ENCODE assay signal across 21 cellular contexts in the genomic region with DNA sequence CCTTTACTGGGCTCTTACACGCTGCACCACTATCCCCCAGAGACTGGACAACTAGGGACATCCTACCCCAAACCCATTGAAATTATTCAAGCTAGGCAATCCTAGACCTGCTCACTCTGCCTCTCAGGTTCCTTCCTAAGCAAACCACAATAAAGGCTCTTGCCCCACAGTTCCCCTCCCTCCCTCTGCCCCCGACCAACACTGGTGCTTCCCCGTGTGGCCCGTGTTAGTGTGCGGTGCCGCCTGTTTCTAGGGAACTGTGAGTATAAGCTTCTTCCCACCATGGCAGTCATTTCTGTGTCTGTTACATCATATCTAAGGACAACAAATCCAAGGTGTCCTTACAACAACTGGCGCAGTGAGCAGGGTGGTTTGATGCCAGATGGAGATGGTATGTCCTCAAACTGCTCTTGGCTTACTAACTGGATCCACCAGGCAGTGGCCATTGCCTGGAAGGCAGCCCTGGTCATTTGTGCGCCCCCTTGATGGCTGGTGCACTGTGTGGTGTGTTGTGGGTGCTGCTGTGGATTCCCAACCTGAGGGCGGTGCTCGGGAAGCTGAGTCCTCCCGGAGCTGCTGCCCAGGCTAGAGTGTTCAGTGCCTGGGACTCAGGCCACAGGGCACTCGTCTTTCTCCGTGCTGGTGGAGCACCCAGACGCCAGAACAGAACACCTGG. TPM values are rescaled to one million over a fixed set of nuclear protein-coding genes. Genes with fewer than 3 reads are reported as not detected.
DNase-seq lines count a peak whose midpoint lies in the region; ATAC-seq lines count a peak whose summit lies in the region.
"Had no signal": no experiment of that assay in that cellular context is flagged by ENCODE, and none has a peak within 500 bp of the region (broad histone marks: within the 10 kb centered on the region; RNA-seq: fewer than 3 reads in every experiment).

No MANE protein-coding gene starts in this region.

- H3K4me3 Mint-ChIP-seq in activated CD4-positive, alpha-beta T cell treated with anti-CD3 and anti-CD28 coated beads for 36 hours, result no peak overlapping the region
- H3K4me3 Mint-ChIP-seq in activated CD4-positive, alpha-beta T cell treated with anti-CD3 and anti-CD28 coated beads, Interleukin-2, amount 10 ng/mL, durations not matched to agents 7 days and 5 days, result no peak overlapping the region
- no peak overlapping the region for H3K4me3 Mint-ChIP-seq in activated naive CD8-positive, alpha-beta T cell treated with anti-CD3 and anti-CD28 coated beads for 36 hours
- H3K4me3 Mint-ChIP-seq in naive thymus-derived CD4-positive, alpha-beta T cell, result no peak overlapping the region

- H3K36me3 ChIP-seq in naive thymus-derived CD4-positive, alpha-beta T cell (ENCODE audit: control insufficient read depth in 2 of 3, insufficient read depth in 3 of 3, low read length in 3 of 3), result peaks cover 0 to 4% (median 0%) of the 10 kb centered on the region in 3 experiments
- H3K36me3 ChIP-seq: SJCRH30 had no signal

- no peaks in the 10 kb centered on the region for H3K9me3 ChIP-seq in naive thymus-derived CD4-positive, alpha-beta T cell (ENCODE audit: control insufficient read depth in 2 of 3, low read length in 3 of 3)
- H3K9me3 ChIP-seq: Caco-2, SJCRH30, upper lobe of left lung had no signal

- peaks cover 17% of the 10 kb centered on the region for H3K4me1 Mint-ChIP-seq in activated CD4-positive, alpha-beta T cell treated with anti-CD3 and anti-CD28 coated beads for 36 hours
- peaks cover 49% of the 10 kb centered on the region for H3K4me1 Mint-ChIP-seq in activated CD4-positive, alpha-beta T cell treated with anti-CD3 and anti-CD28 coated beads, Interleukin-2, amount 10 ng/mL, durations not matched to agents 7 days and 5 days
- H3K4me1 Mint-ChIP-seq in activated naive CD8-positive, alpha-beta T cell treated with anti-CD3 and anti-CD28 coated beads for 36 hours, result peaks cover 21% of the 10 kb centered on the region
- H3K4me1 Mint-ChIP-seq in naive thymus-derived CD4-positive, alpha-beta T cell, result peaks cover 0 to 49% (median 21%) of the 10 kb centered on the region in 7 donors

- no peaks in the 10 kb centered on the region for H3K27me3 Mint-ChIP-seq in activated CD4-positive, alpha-beta T cell treated with anti-CD3 and anti-CD28 coated beads for 36 hours
- no peaks in the 10 kb centered on the region for H3K27me3 Mint-ChIP-seq in activated CD4-positive, alpha-beta T cell treated with anti-CD3 and anti-CD28 coated beads, Interleukin-2, amount 10 ng/mL, durations not matched to agents 7 days and 5 days
- no peaks in the 10 kb centered on the region for H3K27me3 Mint-ChIP-seq in activated naive CD8-positive, alpha-beta T cell treated with anti-CD3 and anti-CD28 coated beads for 36 hours
- no peaks in the 10 kb centered on the region for H3K27me3 Mint-ChIP-seq in naive thymus-derived CD4-positive, alpha-beta T cell

- H3K27ac Mint-ChIP-seq in activated CD4-positive, alpha-beta T cell treated with anti-CD3 and anti-CD28 coated beads for 36 hours, result no peak overlapping the region
- H3K27ac Mint-ChIP-seq in activated CD4-positive, alpha-beta T cell treated with anti-CD3 and anti-CD28 coated beads, Interleukin-2, amount 10 ng/mL, durations not matched to agents 7 days and 5 days, result no peak overlapping the region
- H3K27ac Mint-ChIP-seq in activated naive CD8-positive, alpha-beta T cell treated with anti-CD3 and anti-CD28 coated beads for 36 hours, result no peak overlapping the region
- H3K27ac Mint-ChIP-seq in naive thymus-derived CD4-positive, alpha-beta T cell, result peak overlapping the region in 2 of 9 donors; percentile 29 to 41

- peaks cover 2% of the 10 kb centered on the region for H3K9me3 Mint-ChIP-seq in activated CD4-positive, alpha-beta T cell treated with anti-CD3 and anti-CD28 coated beads for 36 hours (ENCODE audit: low read depth)
- H3K9me3 Mint-ChIP-seq in activated CD4-positive, alpha-beta T cell treated with anti-CD3 and anti-CD28 coated beads, Interleukin-2, amount 10 ng/mL, durations not matched to agents 7 days and 5 days, result no peaks in the 10 kb centered on the region
- H3K9me3 Mint-ChIP-seq in activated naive CD8-positive, alpha-beta T cell treated with anti-CD3 and anti-CD28 coated beads for 36 hours, result peaks cover 3% of the 10 kb centered on the region
- peaks cover 0 to 4% (median 0%) of the 10 kb centered on the region in 11 donors for H3K9me3 Mint-ChIP-seq in naive thymus-derived CD4-positive, alpha-beta T cell

- peak; percentile 51 for DNase-seq in activated CD4-positive, alpha-beta T cell treated with anti-CD3 and anti-CD28 coated beads for 36 hours
- DNase-seq in activated CD4-positive, alpha-beta T cell treated with anti-CD3 and anti-CD28 coated beads, Interleukin-2, amount 10 ng/mL, durations not matched to agents 7 days and 5 days, result no peak
- DNase-seq in CD1c-positive myeloid dendritic cell (ENCODE audit: extremely low spot score) (peak; percentile 58), cortex of kidney (lab: John Stamatoyannopoulos, UW) (no peak)
- peak; percentile 42 for DNase-seq in activated naive CD8-positive, alpha-beta T cell treated with anti-CD3 and anti-CD28 coated beads for 36 hours
- no peak for DNase-seq in naive thymus-derived CD4-positive, alpha-beta T cell
- DNase-seq: 8988T; activated CD8-positive, alpha-beta memory T cell treated with anti-CD3 and anti-CD28 coated beads, Interleukin-2, amount 50 U/mL, for 4 hours; foreskin fibroblast; NCI-H1417; NCI-H510A treated with DMSO at 0.1 percent for 48 hours; NK-92 treated with Interleukin-12 subunit alpha and Interleukin-12 subunit beta, amount 100 ng/mL, for 24 hours; occipital lobe; SJCRH30; stimulated activated CD4-positive, alpha-beta T cell treated with anti-CD3 and anti-CD28 coated beads, Interleukin-12 subunit alpha, Interleukin-12 subunit beta, amount 100 ng/mL, for 4 hours; T-helper 1 cell had no signal

- CTCF ChIA-PET in activated CD4-positive, alpha-beta T cell treated with anti-CD3 and anti-CD28 coated beads for 36 hours (lab: Charles Lee), result interaction anchor here (0.7 to 4.5 kb wide), 15 partner anchors 8 to 210 kb away, joined by 3 to 20 read pairs (median 7); no protein-coding TSS in a partner anchor
- CTCF ChIA-PET in activated CD4-positive, alpha-beta T cell treated with anti-CD3 and anti-CD28 coated beads, Interleukin-2, amount 10 ng/mL, durations not matched to agents 7 days and 5 days (lab: Charles Lee), result interaction anchor here (0.8 to 3.0 kb wide), 6 partner anchors 10 to 206 kb away, joined by 3 to 14 read pairs (median 5); no protein-coding TSS in a partner anchor
- CTCF ChIA-PET in naive thymus-derived CD4-positive, alpha-beta T cell (lab: Charles Lee), result interaction anchor here (0.9 to 3.1 kb wide), 5 partner anchors 11 to 133 kb away, joined by 3 to 25 read pairs (median 13); no protein-coding TSS in a partner anchor

- POLR2A ChIA-PET in activated CD4-positive, alpha-beta T cell treated with anti-CD3 and anti-CD28 coated beads for 36 hours (lab: Charles Lee), result no interaction called here
- POLR2A ChIA-PET in activated CD4-positive, alpha-beta T cell treated with anti-CD3 and anti-CD28 coated beads, Interleukin-2, amount 10 ng/mL, durations not matched to agents 7 days and 5 days (lab: Charles Lee), result no interaction called here
- POLR2A ChIA-PET in naive thymus-derived CD4-positive, alpha-beta T cell (lab: Charles Lee), result no interaction called here

- intact Hi-C loops in activated CD4-positive, alpha-beta T cell treated with anti-CD3 and anti-CD28 coated beads for 36 hours (cut with DNase I, micrococcal nuclease), result loop anchor here in 1 of 2 experiments (2.0 to 10.0 kb wide), 4 partner anchors 17 to 275 kb away; partner anchors contain the start of genes PFN3, SLC34A1 and TMED9
- intact Hi-C loops in naive thymus-derived CD4-positive, alpha-beta T cell (cut with micrococcal nuclease), result loop anchor here (2.0 to 10.0 kb wide), 2 partner anchors 71 to 675 kb away; partner anchors contain the start of gene TSPAN17 (in 1 of the 2)

- no peak overlapping the region for H3K4me3 ChIP-seq in naive thymus-derived CD4-positive, alpha-beta T cell (ENCODE audit: low read length)
- H3K4me3 ChIP-seq: SJCRH30, upper lobe of left lung had no signal

- no peaks in the 10 kb centered on the region for H3K27me3 ChIP-seq in naive thymus-derived CD4-positive, alpha-beta T cell (ENCODE audit: control insufficient read depth in 2 of 2, insufficient read depth in 2 of 2, low read length in 2 of 2)
- H3K27me3 ChIP-seq: SJCRH30, upper lobe of left lung had no signal

- no peaks in the 10 kb centered on the region for H3K4me1 ChIP-seq in naive thymus-derived CD4-positive, alpha-beta T cell (ENCODE audit: control insufficient read depth in 2 of 2, insufficient read depth in 2 of 2, low read length in 2 of 2)
- H3K4me1 ChIP-seq: SJCRH30 had no signal

- no peak overlapping the region for H3K27ac ChIP-seq in naive thymus-derived CD4-positive, alpha-beta T cell (ENCODE audit: low read depth, low read length)
- H3K27ac ChIP-seq: SJCRH30, upper lobe of left lung had no signal

- peaks cover 10% of the 10 kb centered on the region for H3K36me3 Mint-ChIP-seq in activated CD4-positive, alpha-beta T cell treated with anti-CD3 and anti-CD28 coated beads for 36 hours (ENCODE audit: low read depth)
- peaks cover 27% of the 10 kb centered on the region for H3K36me3 Mint-ChIP-seq in activated CD4-positive, alpha-beta T cell treated with anti-CD3 and anti-CD28 coated beads, Interleukin-2, amount 10 ng/mL, durations not matched to agents 7 days and 5 days (ENCODE audit: low read depth)
- peaks cover 8% of the 10 kb centered on the region for H3K36me3 Mint-ChIP-seq in activated naive CD8-positive, alpha-beta T cell treated with anti-CD3 and anti-CD28 coated beads for 36 hours
- H3K36me3 Mint-ChIP-seq in naive thymus-derived CD4-positive, alpha-beta T cell, result peaks cover 0 to 29% (median 10%) of the 10 kb centered on the region in 5 donors

- peak; percentile 53 for ATAC-seq in activated CD4-positive, alpha-beta T cell treated with anti-CD3 and anti-CD28 coated beads for 36 hours
- peak; percentile 64 for ATAC-seq in naive thymus-derived CD4-positive, alpha-beta T cell
- ATAC-seq in HG02885 (IDR thresholded peaks at IDR 0.05; ENCODE audit: poor library complexity, unreplicated experiment) (no peak), HG02642 (IDR thresholded peaks at IDR 0.05; ENCODE audit: poor library complexity, unreplicated experiment) (no peak)
- ATAC-seq: Panc1 had no signal

RNA-seq across cellular contexts. Expression of gene MXD3, which starts 8.4 kb away (rescaled TPM):
- 10 to 100 TPM; 21.3 to 27.2 TPM for total RNA-seq in activated CD4-positive, alpha-beta T cell treated with anti-CD3 and anti-CD28 coated beads for 36 hours
- 100 to 1,000 TPM; 107 to 109 TPM for total RNA-seq in activated CD4-positive, alpha-beta T cell treated with anti-CD3 and anti-CD28 coated beads, Interleukin-2, amount 10 ng/mL, durations not matched to agents 7 days and 5 days
- 10 to 100 TPM; 14.7 to 17.3 TPM for total RNA-seq in activated naive CD8-positive, alpha-beta T cell treated with anti-CD3 and anti-CD28 coated beads for 36 hours
- total RNA-seq in naive thymus-derived CD4-positive, alpha-beta T cell, result 10 to 100 TPM in 4 of 5 experiments, 1 to 10 TPM in 1; 8.8 to 39.8 (median 18.3) TPM
- under 1 TPM; 0.63 to 0.75 TPM for polyA plus RNA-seq in naive thymus-derived CD4-positive, alpha-beta T cell

RNA-seq across cellular contexts. Expression of gene PRELID1, which starts 16.5 kb away (rescaled TPM):
- 100 to 1,000 TPM; 266 to 362 TPM for total RNA-seq in activated CD4-positive, alpha-beta T cell treated with anti-CD3 and anti-CD28 coated beads for 36 hours
- 100 to 1,000 TPM; 142 to 152 TPM for total RNA-seq in activated CD4-positive, alpha-beta T cell treated with anti-CD3 and anti-CD28 coated beads, Interleukin-2, amount 10 ng/mL, durations not matched to agents 7 days and 5 days
- total RNA-seq in activated naive CD8-positive, alpha-beta T cell treated with anti-CD3 and anti-CD28 coated beads for 36 hours, result 100 to 1,000 TPM; 311 to 315 TPM
- 100 to 1,000 TPM in 1 of 5 experiments, 10 to 100 TPM in 4; 49.0 to 172 (median 57.2) TPM for total RNA-seq in naive thymus-derived CD4-positive, alpha-beta T cell
- polyA plus RNA-seq in naive thymus-derived CD4-positive, alpha-beta T cell, result 100 to 1,000 TPM; 155 to 177 TPM

RNA-seq across cellular contexts. Expression of gene RAB24, which starts 16.5 kb away (rescaled TPM):
- total RNA-seq in activated CD4-positive, alpha-beta T cell treated with anti-CD3 and anti-CD28 coated beads for 36 hours, result 10 to 100 TPM; 10.9 to 21.0 TPM
- 10 to 100 TPM; 28.3 to 34.4 TPM for total RNA-seq in activated CD4-positive, alpha-beta T cell treated with anti-CD3 and anti-CD28 coated beads, Interleukin-2, amount 10 ng/mL, durations not matched to agents 7 days and 5 days
- 10 to 100 TPM; 26.8 to 29.9 TPM for total RNA-seq in activated naive CD8-positive, alpha-beta T cell treated with anti-CD3 and anti-CD28 coated beads for 36 hours
- total RNA-seq in naive thymus-derived CD4-positive, alpha-beta T cell, result 10 to 100 TPM; 18.0 to 47.5 (median 24.3) TPM
- 10 to 100 TPM; 14.9 to 17.1 TPM for polyA plus RNA-seq in naive thymus-derived CD4-positive, alpha-beta T cell

RNA-seq across cellular contexts. Expression of gene LMAN2, which starts 31.4 kb away (rescaled TPM):
- 10 to 100 TPM; 74.5 to 92.1 TPM for total RNA-seq in activated CD4-positive, alpha-beta T cell treated with anti-CD3 and anti-CD28 coated beads for 36 hours
- total RNA-seq in activated CD4-positive, alpha-beta T cell treated with anti-CD3 and anti-CD28 coated beads, Interleukin-2, amount 10 ng/mL, durations not matched to agents 7 days and 5 days, result 100 to 1,000 TPM; 123 to 132 TPM
- total RNA-seq in activated naive CD8-positive, alpha-beta T cell treated with anti-CD3 and anti-CD28 coated beads for 36 hours, result 10 to 100 TPM; 91.5 to 92.1 TPM
- total RNA-seq in naive thymus-derived CD4-positive, alpha-beta T cell, result 100 to 1,000 TPM in 2 of 5 experiments, 10 to 100 TPM in 3; 71.8 to 144 (median 99.7) TPM
- 100 to 1,000 TPM; 194 to 202 TPM for polyA plus RNA-seq in naive thymus-derived CD4-positive, alpha-beta T cell

RNA-seq across cellular contexts. Expression of gene RGS14, which starts 37.7 kb away (rescaled TPM):
- total RNA-seq in activated CD4-positive, alpha-beta T cell treated with anti-CD3 and anti-CD28 coated beads for 36 hours, result 10 to 100 TPM; 43.8 to 62.0 TPM
- total RNA-seq in activated CD4-positive, alpha-beta T cell treated with anti-CD3 and anti-CD28 coated beads, Interleukin-2, amount 10 ng/mL, durations not matched to agents 7 days and 5 days, result 100 to 1,000 TPM; 124 to 132 TPM
- total RNA-seq in activated naive CD8-positive, alpha-beta T cell treated with anti-CD3 and anti-CD28 coated beads for 36 hours, result 10 to 100 TPM; 38.9 to 41.2 TPM
- total RNA-seq in naive thymus-derived CD4-positive, alpha-beta T cell, result 100 to 1,000 TPM in 3 of 5 experiments, 10 to 100 TPM in 2; 68.4 to 196 (median 112) TPM
- 100 to 1,000 TPM in 1 of 2 donors, 10 to 100 TPM in 1; 32.9 to 100 TPM for polyA plus RNA-seq in naive thymus-derived CD4-positive, alpha-beta T cell

Comparison
In these comparisons a context has a peak if more than half of its experiments do, and no peak if none do; other contexts are left out.
1. DNase-seq: peak in activated CD4-positive, alpha-beta T cell treated with anti-CD3 and anti-CD28 coated beads for 36 hours (single experiment), CD1c-positive myeloid dendritic cell (single experiment) and activated naive CD8-positive, alpha-beta T cell treated with anti-CD3 and anti-CD28 coated beads for 36 hours (single experiment); none in activated CD4-positive, alpha-beta T cell treated with anti-CD3 and anti-CD28 coated beads, Interleukin-2, amount 10 ng/mL, durations not matched to agents 7 days and 5 days (single experiment), naive thymus-derived CD4-positive, alpha-beta T cell (0 of 9) and cortex of kidney (single experiment).
2. ATAC-seq: peak in activated CD4-positive, alpha-beta T cell treated with anti-CD3 and anti-CD28 coated beads for 36 hours (single experiment) and naive thymus-derived CD4-positive, alpha-beta T cell (single experiment); none in HG02885 (single experiment) and HG02642 (single experiment).